ENCODE assay signal across 29 cellular contexts in the genomic region with DNA sequence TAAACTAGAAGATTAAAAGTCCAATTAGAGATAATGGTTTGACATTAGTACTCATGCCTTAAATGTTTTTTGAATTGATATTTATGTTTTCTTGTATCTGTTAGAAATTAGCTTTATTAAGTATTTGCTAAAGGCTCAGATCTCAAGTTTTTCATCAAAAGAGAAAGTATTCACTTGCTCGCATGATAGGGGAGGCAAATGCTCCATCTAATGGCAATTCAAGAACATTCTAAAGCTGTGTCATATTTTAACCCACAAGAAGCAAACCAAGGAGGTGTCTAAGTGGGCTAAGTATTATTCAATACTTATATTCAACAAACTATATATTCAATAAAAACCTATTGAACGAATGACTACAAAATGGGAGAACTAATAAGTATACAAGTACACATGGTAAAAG.
"Had no signal": no experiment of that assay in that cellular context is flagged by ENCODE, and none has a peak within 500 bp of the region (broad histone marks: within the 10 kb centered on the region; RNA-seq: fewer than 3 reads in every experiment).

No MANE protein-coding gene starts in this region.

- H3K27ac ChIP-seq: body of pancreas, brain microvascular endothelial cell, breast epithelium, VCaP had no signal

- H3K36me3 ChIP-seq: brain microvascular endothelial cell, breast epithelium had no signal

- H3K4me3 ChIP-seq: body of pancreas, breast epithelium had no signal

- H3K27me3 ChIP-seq: body of pancreas, brain microvascular endothelial cell, breast epithelium had no signal

- H3K9me3 ChIP-seq: body of pancreas had no signal

- H3K4me1 ChIP-seq: body of pancreas, breast epithelium had no signal

- ATAC-seq: activated CD8-positive, alpha-beta memory T cell treated with anti-CD3 and anti-CD28 coated beads, Interleukin-2, amount 10 ng/mL, durations not matched to agents 7 days and 5 days; activated CD8-positive, alpha-beta T cell treated with anti-CD3 and anti-CD28 coated beads, Interleukin-2, amount 10 ng/mL, durations not matched to agents 7 days and 5 days; activated naive CD8-positive, alpha-beta T cell treated with anti-CD3 and anti-CD28 coated beads, Interleukin-2, amount 50 U/mL, for 24 hours; body of pancreas had no signal

- DNase-seq: activated B cell treated with CpG ODN at 0.5 μM for 24 hours; activated CD4-positive, alpha-beta memory T cell treated with anti-CD3 and anti-CD28 coated beads, Interleukin-2, amount 10 ng/mL, durations not matched to agents 7 days and 5 days; activated CD4-positive, alpha-beta T cell treated with anti-CD3 and anti-CD28 coated beads for 4 hours; activated CD4-positive, alpha-beta T cell treated with anti-CD3 and anti-CD28 coated beads, Interleukin-2, amount 10 ng/mL, durations not matched to agents 24 days and 14 days; activated CD4-positive, alpha-beta T cell treated with anti-CD3 and anti-CD28 coated beads, Interleukin-2, amount 50 U/mL, for 1 hour; activated CD4-positive, alpha-beta T cell treated with anti-CD3 and anti-CD28 coated beads, Interleukin-2, amount 50 U/mL, for 4 hours; activated CD4-positive, CD25-positive, alpha-beta regulatory T cell treated with anti-CD3 and anti-CD28 coated beads, Interleukin-2, amount 50 U/mL, for 72 hours; activated CD8-positive, alpha-beta memory T cell treated with anti-CD3 and anti-CD28 coated beads for 24 hours; activated CD8-positive, alpha-beta memory T cell treated with anti-CD3 and anti-CD28 coated beads, Interleukin-2, amount 10 ng/mL, durations not matched to agents 7 days and 5 days; activated CD8-positive, alpha-beta memory T cell treated with anti-CD3 and anti-CD28 coated beads, Interleukin-2, amount 50 U/mL, for 48 hours; activated CD8-positive, alpha-beta T cell treated with anti-CD3 and anti-CD28 coated beads, Interleukin-2, amount 10 ng/mL, durations not matched to agents 7 days and 5 days; activated effector memory CD4-positive, alpha-beta T cell treated with Interleukin-2 at 50 U/mL for 16 hours; activated gamma-delta T cell; activated naive CD4-positive, alpha-beta T cell treated with anti-CD3 and anti-CD28 coated beads, Interleukin-2, amount 10 ng/mL, durations not matched to agents 7 days and 5 days; activated naive CD4-positive, alpha-beta T cell treated with Interleukin-2 at 50 U/mL for 16 hours; activated naive CD8-positive, alpha-beta T cell treated with anti-CD3 and anti-CD28 coated beads, Interleukin-2, amount 10 ng/mL, durations not matched to agents 7 days and 5 days; activated naive CD8-positive, alpha-beta T cell treated with anti-CD3 and anti-CD28 coated beads, Interleukin-2, amount 50 U/mL, for 24 hours; activated T-cell treated with anti-CD3 and anti-CD28 coated beads, Interleukin-2, amount 50 U/mL, for 24 hours; activated T-cell treated with anti-CD3 and anti-CD28 coated beads, Interleukin-2, amount 50 U/mL, for 48 hours; amygdala; anterior cingulate cortex; body of pancreas; brain microvascular endothelial cell; central memory CD4-positive, alpha-beta T cell; T-helper 1 cell; T-helper 2 cell; T-helper 9 cell had no signal
